In the genomic region with DNA sequence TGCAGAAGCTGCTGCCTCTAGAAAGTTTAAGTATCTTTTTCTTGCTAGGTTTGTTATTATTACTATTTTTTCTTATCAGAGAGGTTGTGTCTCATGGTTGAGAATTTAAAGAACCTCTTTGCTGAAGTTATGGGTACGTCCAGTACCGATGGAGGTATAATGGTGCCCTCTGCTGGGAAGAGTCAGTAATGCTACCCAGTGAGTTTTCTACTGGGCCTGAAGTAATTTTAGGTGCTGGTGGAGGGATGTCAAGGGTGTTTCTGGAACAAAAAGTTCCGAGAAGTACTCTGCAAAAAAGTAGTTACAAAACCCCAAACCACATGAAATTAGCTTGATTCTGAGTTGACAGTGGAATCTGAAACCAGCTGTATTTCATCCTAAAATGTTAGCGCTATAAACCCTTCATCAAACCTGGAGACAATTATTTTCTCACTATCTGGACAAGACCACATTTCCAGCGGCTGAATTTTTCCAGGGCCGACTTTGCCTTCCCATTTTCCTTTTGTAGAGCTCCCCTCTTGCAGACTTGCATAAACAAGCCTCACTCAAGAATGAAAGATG, we compare ENCODE assay signal across 8 cellular contexts.
A peak's percentile ranks its signal among the peaks of the same experiment; 100 is the strongest.
DNase-seq lines count a peak whose midpoint lies in the region; FAIRE-seq and TF ChIP-seq lines count a peak whose summit lies in the region.

No MANE protein-coding gene starts in this region.

- no peak overlapping the region for H3K4me3 ChIP-seq in CD4-positive, alpha-beta memory T cell (ENCODE audit: low read length in 2 of 2)
- no peak overlapping the region for H3K4me3 ChIP-seq in dorsolateral prefrontal cortex
- H3K4me3 ChIP-seq in mesenchymal stem cell (ENCODE audit: insufficient read depth in 1 of 2, low read depth in 1 of 2, low read length in 2 of 2), result no peak overlapping the region
- no peak overlapping the region for H3K4me3 ChIP-seq in suprapubic skin

- no peak overlapping the region for H2AFZ ChIP-seq in mesenchymal stem cell (ENCODE audit: low read depth, low read length)

- peak in 4 of 5 donors; percentile 6 to 23 (median 18) for DNase-seq in CD4-positive, alpha-beta memory T cell
- no peak for DNase-seq in GM18507 (ENCODE audit: extremely low spot score, insufficient read length, low read depth)
- DNase-seq in Kasumi-1 (lab: John Stamatoyannopoulos, UW), result peak; percentile 24 to 49
- peak; percentile 4 for DNase-seq in T1000 (lab: John Stamatoyannopoulos, UW)
- peak in 6 of 10 donors; percentile 37 to 70 (median 46) for DNase-seq in dorsolateral prefrontal cortex
- DNase-seq in mesenchymal stem cell, result peak; percentile 37
- peak; percentile 70 to 72 for DNase-seq in suprapubic skin (ENCODE audit: low spot score in 2 of 2)
- no peak for DNase-seq in NCI-H1436 (lab: John Stamatoyannopoulos, UW)

- H4K91ac ChIP-seq in mesenchymal stem cell (ENCODE audit: low read length), result no peak overlapping the region

- H2BK12ac ChIP-seq in mesenchymal stem cell (ENCODE audit: low read length in 2 of 2), result no peak overlapping the region

- H3K27ac Mint-ChIP-seq in CD4-positive, alpha-beta memory T cell, result no peak overlapping the region

- no peak for TF ChIP-seq POLR2A in suprapubic skin (IDR thresholded peaks at IDR 0.05)

- CTCF ChIA-PET in CD4-positive, alpha-beta memory T cell (lab: Charles Lee; ENCODE audit: partially characterized antibody), result interaction anchor here (0.9 to 3.3 kb wide), 6 partner anchors 9 to 536 kb away, joined by 3 to 32 read pairs (median 4); no protein-coding TSS in a partner anchor

- H2AK5ac ChIP-seq in mesenchymal stem cell (ENCODE audit: low read length, severe bottlenecking), result no peak overlapping the region

- no peak overlapping the region for H3K4me2 ChIP-seq in mesenchymal stem cell (ENCODE audit: low read length, poor library complexity, severe bottlenecking)

- H3K36me3 Mint-ChIP-seq in CD4-positive, alpha-beta memory T cell, result no peaks in the 10 kb centered on the region

- H2BK15ac ChIP-seq in mesenchymal stem cell (ENCODE audit: low read depth, poor library complexity, severe bottlenecking), result no peak overlapping the region

- no peak overlapping the region for H3K18ac ChIP-seq in mesenchymal stem cell (ENCODE audit: low read depth in 1 of 2, low read length in 2 of 2)

- H3K4me1 Mint-ChIP-seq in CD4-positive, alpha-beta memory T cell, result no peaks in the 10 kb centered on the region

- no peak overlapping the region for H3K14ac ChIP-seq in mesenchymal stem cell (ENCODE audit: low read length in 2 of 2)

- H3K9me3 ChIP-seq in CD4-positive, alpha-beta memory T cell (ENCODE audit: control insufficient read depth in 1 of 2, low read length in 2 of 2), result no peaks in the 10 kb centered on the region
- no peaks in the 10 kb centered on the region for H3K9me3 ChIP-seq in mesenchymal stem cell (ENCODE audit: control insufficient read depth, low read length)
- no peaks in the 10 kb centered on the region for H3K9me3 ChIP-seq in suprapubic skin

- no peak overlapping the region for H2BK120ac ChIP-seq in mesenchymal stem cell (ENCODE audit: low read depth, low read length)

- peak; percentile 73 for FAIRE-seq in GM18507 (lab: Jason Lieb, UNC)

- peak overlapping the region; percentile 72 for H3K9ac ChIP-seq in mesenchymal stem cell (ENCODE audit: low read length)

- H4K8ac ChIP-seq in mesenchymal stem cell (ENCODE audit: low read length), result no peak overlapping the region

- WGBS in mesenchymal stem cell, result 43% methylated on average over 6 of the region's 6 CpGs
- WGBS in suprapubic skin, result 17% methylated on average over 6 of the region's 6 CpGs

- no peaks in the 10 kb centered on the region for H3K36me3 ChIP-seq in CD4-positive, alpha-beta memory T cell (ENCODE audit: insufficient read depth, low read length)
- no peaks in the 10 kb centered on the region for H3K36me3 ChIP-seq in mesenchymal stem cell (ENCODE audit: control insufficient read depth in 1 of 2, insufficient read depth in 2 of 2, low read depth in 1 of 2, low read length in 2 of 2)
- no peaks in the 10 kb centered on the region for H3K36me3 ChIP-seq in suprapubic skin

- TF ChIP-seq CTCF in dorsolateral prefrontal cortex (IDR thresholded peaks at IDR 0.05 in 54 of 56, conservative IDR thresholded peaks at IDR 0.05 in 2 of 56; ENCODE audit: low read depth in 1 of 56, partially characterized antibody in 56 of 56) (peak; percentile 31 to 86 (median 72)), suprapubic skin (IDR thresholded peaks at IDR 0.05) (peak; percentile 51 to 54)

- peaks cover 0 to 3% (median 0%) of the 10 kb centered on the region in 8 donors for H3K9me3 Mint-ChIP-seq in CD4-positive, alpha-beta memory T cell

- H3K79me1 ChIP-seq in mesenchymal stem cell (replicated peaks; ENCODE audit: low read length, poor library complexity, severe bottlenecking), result no peaks in the 10 kb centered on the region

- no peak for TF ChIP-seq EP300 in suprapubic skin (IDR thresholded peaks at IDR 0.05)

- H3K4ac ChIP-seq in mesenchymal stem cell (ENCODE audit: low read depth in 1 of 2, low read length in 2 of 2), result no peak overlapping the region

- no peak overlapping the region for H3K4me3 Mint-ChIP-seq in CD4-positive, alpha-beta memory T cell

- no peak overlapping the region for H2BK5ac ChIP-seq in mesenchymal stem cell (ENCODE audit: low read depth, low read length, poor library complexity, severe bottlenecking)

- intact Hi-C loops in CD4-positive, alpha-beta memory T cell (cut with micrococcal nuclease), result no loop called here
- intact Hi-C loops in dorsolateral prefrontal cortex (cut with DNase I), result loop anchor here in 1 of 2 donors (5.0 kb wide), 1 partner anchor 531 kb away; no protein-coding TSS in a partner anchor

- POLR2A ChIA-PET in CD4-positive, alpha-beta memory T cell (lab: Charles Lee; ENCODE audit: partially characterized antibody), result no interaction called here

- no peak overlapping the region for H3K23ac ChIP-seq in mesenchymal stem cell (ENCODE audit: low read length in 2 of 2)

- H3K27ac ChIP-seq in CD4-positive, alpha-beta memory T cell (ENCODE audit: low read depth, low read length), result no peak overlapping the region
- H3K27ac ChIP-seq in dorsolateral prefrontal cortex (no peak overlapping the region), mesenchymal stem cell (ENCODE audit: low read length, poor library complexity, severe bottlenecking) (no peak overlapping the region), suprapubic skin (no peak overlapping the region)

- H3K27me3 ChIP-seq in CD4-positive, alpha-beta memory T cell (ENCODE audit: insufficient read depth, low read length), result no peaks in the 10 kb centered on the region
- peaks cover 0 to 40% (median 6%) of the 10 kb centered on the region in 45 donors for H3K27me3 ChIP-seq in dorsolateral prefrontal cortex
- H3K27me3 ChIP-seq in mesenchymal stem cell (ENCODE audit: control insufficient read depth in 1 of 2, insufficient read depth in 1 of 2, low read length in 2 of 2), result no peaks in the 10 kb centered on the region
- H3K27me3 ChIP-seq in suprapubic skin, result no peaks in the 10 kb centered on the region

- H3K4me1 ChIP-seq in CD4-positive, alpha-beta memory T cell (ENCODE audit: insufficient read depth, low read length), result no peaks in the 10 kb centered on the region
- H3K4me1 ChIP-seq in mesenchymal stem cell (ENCODE audit: control insufficient read depth, insufficient read depth, low read depth, low read length) (no peaks in the 10 kb centered on the region), suprapubic skin (no peaks in the 10 kb centered on the region)

- H3K27me3 Mint-ChIP-seq in CD4-positive, alpha-beta memory T cell, result no peaks in the 10 kb centered on the region

Comparison
In these comparisons a context has a peak if more than half of its experiments do, and no peak if none do; other contexts are left out.
1. DNase-seq: peak in CD4-positive, alpha-beta memory T cell (4 of 5), Kasumi-1 (2 of 2), T1000 (single experiment), dorsolateral prefrontal cortex (6 of 10), mesenchymal stem cell (single experiment) and suprapubic skin (2 of 2); none in GM18507 (single experiment) and NCI-H1436 (single experiment).